Comparison of ENCODE assay signal across 16 cellular contexts in genomic region chr16:78744099-78744498, GRCh38.
"Had no signal": no experiment of that assay in that cellular context is flagged by ENCODE, and none has a peak within 500 bp of the region (broad histone marks: within the 10 kb centered on the region; RNA-seq: fewer than 3 reads in every experiment).

No MANE protein-coding gene starts in this region.

- H3K27me3 ChIP-seq: gastroesophageal sphincter, pancreas, tibial artery had no signal

- H3K4me3 ChIP-seq: gastroesophageal sphincter, pancreas, SK-N-MC, tibial artery had no signal

- H3K36me3 ChIP-seq: gastroesophageal sphincter, pancreas, tibial artery had no signal

- H3K9me3 ChIP-seq: gastroesophageal sphincter, pancreas, tibial artery had no signal

- ATAC-seq: left ventricle myocardium superior, pancreas had no signal

- H3K27ac ChIP-seq: epithelial cell of prostate, pancreas, SK-N-MC, tibial artery had no signal

- H3K4me1 ChIP-seq: pancreas had no signal

- DNase-seq: activated CD4-positive, alpha-beta T cell treated with anti-CD3 and anti-CD28 coated beads, Interleukin-2, amount 50 U/mL, for 4 hours; activated naive CD4-positive, alpha-beta T cell; activated T-cell treated with anti-CD3 and anti-CD28 coated beads, Interleukin-2, amount 50 U/mL, for 48 hours; caudate nucleus; cortex of kidney; effector CD8-positive, alpha-beta T cell; islet precursor cell; left ventricle myocardium superior; mesendoderm; pancreas; stimulated activated CD4-positive, alpha-beta T cell treated with anti-CD3 and anti-CD28 coated beads, Interleukin-15, amount 100 ng/mL, for 24 hours; stimulated activated CD4-positive, alpha-beta T cell treated with anti-CD3 and anti-CD28 coated beads, Interleukin-4, amount 100 ng/mL, for 24 hours; tibial artery had no signal
